ENCODE assay signal across 18 cellular contexts in genomic region chr11:57251037-57251436, GRCh38. TPM values are rescaled to one million over a fixed set of nuclear protein-coding genes. Genes with fewer than 3 reads are reported as not detected.
DNase-seq lines count a peak whose midpoint lies in the region; ATAC-seq, FAIRE-seq and TF ChIP-seq lines count a peak whose summit lies in the region.
"Had no signal": no experiment of that assay in that cellular context is flagged by ENCODE, and none has a peak within 500 bp of the region (broad histone marks: within the 10 kb centered on the region; RNA-seq: fewer than 3 reads in every experiment).

No MANE protein-coding gene starts in this region.

- in situ Hi-C loops in HepG2 (cut with HindIII; ENCODE audit: extremely low pct_ligation_motif_present, low pct_unique_long_range_greater_than_20kb): loop anchor here (5.0 kb wide), 2 partner anchors 134 to 409 kb away; no protein-coding TSS in a partner anchor

- H3K36me3 ChIP-seq in right lobe of liver: no peaks in the 10 kb centered on the region
- H3K36me3 ChIP-seq in HepG2 (replicated peaks in 1 of 2; ENCODE audit: control insufficient read depth in 1 of 2, insufficient read depth in 2 of 2, low read length in 2 of 2): no peaks in the 10 kb centered on the region
- H3K36me3 ChIP-seq: BE2C had no signal

- no peak for FAIRE-seq in HepG2 (lab: Jason Lieb, UNC)
- FAIRE-seq: D721Med had no signal

- H3K4me1 Mint-ChIP-seq in nephron progenitor cell: peaks cover 16% of the 10 kb centered on the region
- H3K4me1 Mint-ChIP-seq: CD4-positive, alpha-beta memory T cell had no signal

- no peak for TF ChIP-seq EP300 in HepG2 (IDR thresholded peaks at IDR 0.05; ENCODE audit: low read depth in 2 of 2, low read length in 2 of 2)
- no peak for TF ChIP-seq EP300 in HepG2 (CRISPR knock-in tag; IDR thresholded peaks at IDR 0.05; ENCODE audit: borderline replicate concordance)

- no peak for TF ChIP-seq CTCF in right lobe of liver (IDR thresholded peaks at IDR 0.05)
- no peak for TF ChIP-seq CTCF in HepG2 (CRISPR knock-in tag; IDR thresholded peaks at IDR 0.05)
- TF ChIP-seq CTCF in fibroblast of pulmonary artery (IDR thresholded peaks at IDR 0.05; ENCODE audit: low read length, missing control alignments): no peak
- TF ChIP-seq CTCF in nephron progenitor cell (IDR thresholded peaks at IDR 0.05): no peak

- no peaks in the 10 kb centered on the region for H4K20me1 ChIP-seq in HepG2 (ENCODE audit: insufficient read depth, low read length)

- peaks cover 4% of the 10 kb centered on the region for H3K27me3 Mint-ChIP-seq in nephron progenitor cell (ENCODE audit: low read depth, poor library complexity)

- intact Hi-C loops in right lobe of liver (cut with DNase I): loop anchor here in 1 of 2 donors (5.0 to 10.0 kb wide), 2 partner anchors 124 to 416 kb away; no protein-coding TSS in a partner anchor
- intact Hi-C loops in HepG2 (cut with micrococcal nuclease; ENCODE audit: unreplicated experiment): no loop called here

- H3K27ac ChIP-seq in right lobe of liver (no peak overlapping the region), HepG2 (ENCODE audit: extremely low read length, insufficient read depth, low read length) (no peak overlapping the region)
- H3K27ac ChIP-seq: C4-2B had no signal

- peak overlapping the region; percentile 12 for H3K27ac Mint-ChIP-seq in nephron progenitor cell
- H3K27ac Mint-ChIP-seq: CD4-positive, alpha-beta memory T cell; IgD-negative memory B cell had no signal

- H3K27me3 ChIP-seq in right lobe of liver: no peaks in the 10 kb centered on the region
- H3K27me3 ChIP-seq in HepG2 (ENCODE audit: control insufficient read depth in 1 of 2, insufficient read depth in 2 of 2, low read length in 2 of 2): no peaks in the 10 kb centered on the region
- H3K27me3 ChIP-seq: BE2C had no signal

- H3K4me2 ChIP-seq in HepG2 (ENCODE audit: low read depth, low read length): no peak overlapping the region

- no peaks in the 10 kb centered on the region for H3K79me2 ChIP-seq in HepG2 (ENCODE audit: insufficient read depth, low read length)

- BruUV-seq in HepG2 (replicated peaks; lab: Mats Ljungman, UMichigan): no TSS peak

- peak in 3 of 4 donors; percentile 42 to 67 (median 55) for ATAC-seq in right lobe of liver
- ATAC-seq in HepG2: no peak
- no peak for ATAC-seq in GM18519 (IDR thresholded peaks at IDR 0.05; ENCODE audit: low FRiP score, unreplicated experiment)

- H3K9me3 ChIP-seq in right lobe of liver: peaks cover 0 to 2% (median 0%) of the 10 kb centered on the region in 4 donors
- H3K9me3 ChIP-seq in HepG2 (ENCODE audit: low read length): no peaks in the 10 kb centered on the region
- H3K9me3 ChIP-seq: BE2C had no signal

- WGBS in right lobe of liver (ENCODE audit: insufficient coverage, low coverage, low lambda C conversion rate, missing lambda C conversion rate): 39% methylated on average over 2 of the region's 2 CpGs
- WGBS in HepG2 (ENCODE audit: low lambda C conversion rate): 22% methylated on average over 2 of the region's 2 CpGs

- TF ChIP-seq POLR2A in right lobe of liver (IDR thresholded peaks at IDR 0.05) (no peak), HepG2 (IDR thresholded peaks at IDR 0.05; ENCODE audit: insufficient read depth in 1 of 2, low read depth in 2 of 2, low read length in 2 of 2) (no peak)

- peaks cover 6% of the 10 kb centered on the region for H3K36me3 Mint-ChIP-seq in nephron progenitor cell (ENCODE audit: low read depth)
- H3K36me3 Mint-ChIP-seq: CD4-positive, alpha-beta memory T cell; IgD-negative memory B cell had no signal

- no peak overlapping the region for H3K4me3 ChIP-seq in right lobe of liver
- no peak overlapping the region for H3K4me3 ChIP-seq in HepG2 (replicated peaks in 1 of 3; ENCODE audit: insufficient read depth in 1 of 3, low read depth in 2 of 3, low read length in 3 of 3)
- H3K4me3 ChIP-seq in fibroblast of pulmonary artery (replicated peaks; ENCODE audit: low read depth, low read length): no peak overlapping the region

- no peak overlapping the region for H2AFZ ChIP-seq in HepG2 (ENCODE audit: low read length)

- DNase-seq in right lobe of liver (no peak), HepG2 (ENCODE audit: low spot score) (no peak), fibroblast of pulmonary artery (ENCODE audit: low read depth) (peak; percentile 31), nephron progenitor cell (no peak), cerebellar nuclear complex (lab: John Stamatoyannopoulos, UW) (no peak), RPMI8226 (no peak), NCI-H1092 treated with DMSO at 0.1 percent for 48 hours (lab: John Stamatoyannopoulos, UW) (no peak)
- DNase-seq: BE2C; CD4-positive, alpha-beta memory T cell; COR-L47; DMS153; DND-41; GF-D8; H7 had no signal

- CTCF ChIA-PET in HepG2 (lab: Yijun Ruan, JAX; ENCODE audit: low intra/inter-chr PET ratio, low total read pairs): interaction anchor here (1.2 to 3.4 kb wide), 2 partner anchors 120 to 410 kb away, joined by 3 to 21 read pairs; no protein-coding TSS in a partner anchor

- H3K4me3 Mint-ChIP-seq in nephron progenitor cell: no peak overlapping the region
- H3K4me3 Mint-ChIP-seq: CD4-positive, alpha-beta memory T cell; IgD-negative memory B cell had no signal

- no peak overlapping the region for H3K9ac ChIP-seq in HepG2 (ENCODE audit: insufficient read depth, low read depth, low read length)

- H3K4me1 ChIP-seq in right lobe of liver (no peaks in the 10 kb centered on the region), HepG2 (ENCODE audit: insufficient read depth, low read length) (no peaks in the 10 kb centered on the region)

- POLR2A ChIA-PET in HepG2 (lab: Yijun Ruan, JAX): no interaction called here

- no peak for TF ChIP-seq RAD21 in HepG2 (CRISPR knock-in tag; IDR thresholded peaks at IDR 0.05)

- peaks cover 7% of the 10 kb centered on the region for H3K9me3 Mint-ChIP-seq in nephron progenitor cell

TF ChIP-seq in HepG2, 621 proteins besides CTCF, POLR2A, EP300 and RAD21:
- no peak for TF ChIP-seq DR1 (CRISPR knock-in tag; IDR thresholded peaks at IDR 0.05)
- TF ChIP-seq, protein P1, sequence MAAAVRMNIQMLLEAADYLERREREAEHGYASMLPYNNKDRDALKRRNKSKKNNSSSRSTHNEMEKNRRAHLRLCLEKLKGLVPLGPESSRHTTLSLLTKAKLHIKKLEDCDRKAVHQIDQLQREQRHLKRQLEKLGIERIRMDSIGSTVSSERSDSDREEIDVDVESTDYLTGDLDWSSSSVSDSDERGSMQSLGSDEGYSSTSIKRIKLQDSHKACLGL (CRISPR knock-in tag; IDR thresholded peaks at IDR 0.05): no peak

RNA-seq across cellular contexts. Expression of gene APLNR, which starts 14.0 kb away (rescaled TPM):
- total RNA-seq in right lobe of liver: 1 to 10 TPM; 1.1 to 3.6 (median 2.1) TPM
- not detected in 2 replicates for total RNA-seq in HepG2 (2016; rRNA removed; fragmentation: Illumina TruSeq; extraction: Trizol)
- total RNA-seq in HepG2 (2016; cell fraction: cytosol; rRNA removed; fragmentation: Illumina TruSeq; extraction: Trizol; ENCODE audit: low read depth): not detected in 2 replicates
- total RNA-seq in HepG2 (2016; cell fraction: insoluble cytoplasmic fraction; rRNA removed; fragmentation: Illumina TruSeq; extraction: Trizol): not detected in 2 replicates
- not detected in 2 replicates for total RNA-seq in HepG2 (2016; cell fraction: membrane; rRNA removed; fragmentation: Illumina TruSeq; extraction: Trizol)
- not detected in 2 replicates for total RNA-seq in HepG2 (2016; cell fraction: nucleus; rRNA removed; fragmentation: Illumina TruSeq; extraction: Trizol)
- not detected in 2 replicates for polyA plus RNA-seq in HepG2 (2011; rRNA removed)
- polyA plus RNA-seq in HepG2 (2011; cell fraction: cytosol; rRNA removed): not detected in 2 replicates
- not detected in 2 replicates for polyA plus RNA-seq in HepG2 (2011; cell fraction: nucleus; rRNA removed)
- not detected in 2 replicates for polyA plus RNA-seq in HepG2 (2012)
- polyA plus RNA-seq in HepG2 (2016; cell fraction: cytosol; fragmentation: Illumina TruSeq; extraction: Trizol; ENCODE audit: low read depth): not detected in 2 replicates
- polyA plus RNA-seq in HepG2 (2016; cell fraction: insoluble cytoplasmic fraction; fragmentation: Illumina TruSeq; extraction: Trizol; ENCODE audit: low read depth): not detected in 2 replicates
- not detected in 2 replicates for polyA plus RNA-seq in HepG2 (2016; cell fraction: membrane; fragmentation: Illumina TruSeq; extraction: Trizol; ENCODE audit: low read depth)
- not detected in 2 replicates for polyA plus RNA-seq in HepG2 (2016; cell fraction: nucleus; fragmentation: Illumina TruSeq; extraction: Trizol; ENCODE audit: insufficient read depth, low read depth)
- 0.05 TPM in 1 of 2 replicates, not detected in the other for polyA minus RNA-seq in HepG2 (2011; rRNA and poly(A)+ RNA removed; ENCODE audit: low replicate concordance)
- polyA minus RNA-seq in HepG2 (2011; cell fraction: cytosol; rRNA and poly(A)+ RNA removed): not detected in 2 replicates
- polyA minus RNA-seq in HepG2 (2011; cell fraction: nucleus; rRNA and poly(A)+ RNA removed): not detected in 2 replicates
- total RNA-seq: CD4-positive, alpha-beta memory T cell had no signal
- polyA plus RNA-seq: CD4-positive, alpha-beta memory T cell; IgD-negative memory B cell had no signal

Comparison
In these comparisons a context has a peak if more than half of its experiments do, and no peak if none do; other contexts are left out.
1. ATAC-seq: peak in right lobe of liver (3 of 4); none in HepG2 (single experiment) and GM18519 (single experiment).